Comparison of ENCODE assay signal across 8 cellular contexts in the genomic region with DNA sequence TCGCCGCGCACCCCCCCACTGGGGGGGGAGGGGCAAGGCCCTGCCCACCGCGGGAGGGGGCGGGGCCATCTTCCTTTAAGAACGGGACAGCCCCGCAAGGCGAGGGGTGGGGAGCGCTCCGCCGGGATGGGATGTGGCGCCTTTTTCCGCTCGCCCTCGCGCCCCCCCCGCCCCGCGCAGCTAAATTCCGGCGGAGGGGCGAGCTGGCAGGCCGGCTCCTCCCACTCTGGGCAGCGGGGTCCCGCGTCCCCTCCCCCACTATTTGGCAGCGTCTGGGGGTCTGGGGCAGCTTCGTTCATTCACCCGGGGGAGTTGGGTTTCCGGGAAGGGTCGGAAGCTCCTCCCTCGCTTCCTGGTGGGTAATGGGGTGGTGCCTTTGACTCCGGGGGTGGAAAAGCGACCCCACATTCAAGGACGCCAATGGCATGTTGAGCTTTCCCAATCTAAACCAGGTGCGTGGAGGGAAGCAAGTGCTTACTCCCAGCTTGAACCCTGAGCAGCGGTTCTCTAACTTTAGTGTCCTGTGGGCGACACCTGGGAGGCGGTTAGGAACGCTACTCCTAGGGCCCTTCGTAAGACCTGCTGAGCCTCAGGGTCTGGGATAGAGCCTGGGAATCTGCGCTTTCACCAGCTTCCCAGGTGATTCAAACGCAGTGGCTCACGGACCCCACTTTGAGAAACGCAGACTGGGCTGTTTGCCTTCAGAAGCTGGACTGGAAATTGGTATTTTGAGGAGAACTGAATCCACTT. TPM values are rescaled to one million over a fixed set of nuclear protein-coding genes. Genes with fewer than 3 reads are reported as not detected.
DNase-seq lines count a peak whose midpoint lies in the region; ATAC-seq and TF ChIP-seq lines count a peak whose summit lies in the region.

No MANE protein-coding gene starts in this region.

- H2AFZ ChIP-seq in DND-41 (ENCODE audit: low read depth, low read length), result peak overlapping the region; percentile 62

- no peaks in the 10 kb centered on the region for H3K27me3 ChIP-seq in DND-41 (ENCODE audit: insufficient read depth, low read length, poor library complexity)

- peak; percentile 53 for ATAC-seq in DND-41 (ENCODE audit: insufficient read depth, low read depth)
- peak; percentile 24 for ATAC-seq in HG02759 (IDR thresholded peaks at IDR 0.05; ENCODE audit: unreplicated experiment)
- ATAC-seq in mucosa of descending colon, result peak; percentile 61

- peaks cover 65% of the 10 kb centered on the region for H3K79me2 ChIP-seq in DND-41 (ENCODE audit: insufficient read depth, low read length)

- TF ChIP-seq CTCF in DND-41 (IDR thresholded peaks at IDR 0.05; ENCODE audit: borderline replicate concordance, extremely low read depth, low read length, poor library complexity, severe bottlenecking), result peak; percentile 2
- TF ChIP-seq CTCF in epithelial cell of esophagus (IDR thresholded peaks at IDR 0.05; ENCODE audit: insufficient read depth, low read depth, low read length, missing control alignments), result no peak
- TF ChIP-seq CTCF in mucosa of descending colon (IDR thresholded peaks at IDR 0.05), result no peak

- H3K4me3 ChIP-seq in DND-41 (ENCODE audit: low read depth in 1 of 2, low read length in 2 of 2) (peak overlapping the region; percentile 61 to 91), epithelial cell of esophagus (ENCODE audit: low read length) (peak overlapping the region; percentile 92), mucosa of descending colon (peak overlapping the region; percentile 76)

- peak; percentile 90 for DNase-seq in DND-41
- DNase-seq in NCI-H82 treated with DMSO at 0.1 percent for 48 hours (lab: John Stamatoyannopoulos, UW; ENCODE audit: unreplicated experiment), result peak; percentile 44
- DNase-seq in activated T-cell treated with anti-CD3 and anti-CD28 coated beads for 1 hour (ENCODE audit: low read depth), result peak; percentile 70
- DNase-seq in epithelial cell of esophagus (ENCODE audit: low read depth), result peak; percentile 65
- DNase-seq in mucosa of descending colon, result peak; percentile 83 to 89 (median 84)
- DNase-seq in stimulated activated CD8-positive, alpha-beta memory T cell treated with anti-CD3 and anti-CD28 coated beads, Interleukin-4, amount 100 ng/mL, for 24 hours (ENCODE audit: low read depth), result peak; percentile 66
- DNase-seq in superior temporal gyrus (ENCODE audit: extremely low spot score), result no peak

- H3K4me1 ChIP-seq in DND-41 (ENCODE audit: insufficient read depth, low read length) (peaks cover 50% of the 10 kb centered on the region), mucosa of descending colon (ENCODE audit: low read depth) (peaks cover 26% of the 10 kb centered on the region)

- H3K9me3 ChIP-seq in DND-41 (ENCODE audit: insufficient read depth, low read length, severe bottlenecking) (no peaks in the 10 kb centered on the region), mucosa of descending colon (no peaks in the 10 kb centered on the region)

- peaks cover 25% of the 10 kb centered on the region for H3K36me3 ChIP-seq in DND-41 (ENCODE audit: insufficient read depth, low read length)
- no peaks in the 10 kb centered on the region for H3K36me3 ChIP-seq in mucosa of descending colon (ENCODE audit: low read depth)

- peaks cover 49% of the 10 kb centered on the region for H4K20me1 ChIP-seq in DND-41 (ENCODE audit: insufficient read depth, low read length)

- peak overlapping the region; percentile 91 for H3K9ac ChIP-seq in DND-41 (ENCODE audit: low read depth, low read length)

- H3K27ac ChIP-seq in DND-41 (ENCODE audit: low read length), result peak overlapping the region; percentile 86

- intact Hi-C loops in mucosa of descending colon (cut with DNase I, micrococcal nuclease), result no loop called here

- H3K4me2 ChIP-seq in DND-41 (ENCODE audit: insufficient read depth, low read length), result peak overlapping the region; percentile 81

RNA-seq across cellular contexts. Expression of gene ASXL1, which starts 0.9 kb away (rescaled TPM):
- 10 to 100 TPM; 47.4 to 78.9 (median 52.3) TPM for total RNA-seq in mucosa of descending colon
